ENCODE assay signal across 9 cellular contexts in genomic region chr3:126476166-126476975, GRCh38. TPM values are rescaled to one million over a fixed set of nuclear protein-coding genes. Genes with fewer than 3 reads are reported as not detected.
DNase-seq lines count a peak whose midpoint lies in the region; ATAC-seq and TF ChIP-seq lines count a peak whose summit lies in the region.
"Had no signal": no experiment of that assay in that cellular context is flagged by ENCODE, and none has a peak within 500 bp of the region (broad histone marks: within the 10 kb centered on the region; RNA-seq: fewer than 3 reads in every experiment).

No MANE protein-coding gene starts in this region.

- ATAC-seq in GM19035 (IDR thresholded peaks at IDR 0.05; ENCODE audit: unreplicated experiment) (peak; percentile 40), HG03159 (IDR thresholded peaks at IDR 0.05; ENCODE audit: unreplicated experiment) (peak; percentile 20)

- peaks cover 25 to 34% of the 10 kb centered on the region in 2 donors for H3K4me1 ChIP-seq in ascending aorta

- H3K27ac ChIP-seq in ascending aorta: peak overlapping the region; percentile 83 to 88

- intact Hi-C loops in ascending aorta (cut with DNase I): loop anchor here (2.0 to 10.0 kb wide), 7 partner anchors 88 to 559 kb away; partner anchors contain the start of gene SLC41A3

- no peaks in the 10 kb centered on the region for H3K9me3 ChIP-seq in ascending aorta

- DNase-seq in Ammon's horn (ENCODE audit: low spot score) (peak; percentile 84), NCI-H82 treated with DMSO at 0.1 percent for 48 hours (lab: John Stamatoyannopoulos, UW; ENCODE audit: unreplicated experiment) (peak; percentile 14), ascending aorta (ENCODE audit: low spot score in 2 of 2) (peak; percentile 28 to 84), retinal pigment epithelial cell (ENCODE audit: low read depth) (no peak), epidermal melanocyte (ENCODE audit: insufficient read length, low spot score) (no peak)

- no peaks in the 10 kb centered on the region for H3K27me3 ChIP-seq in ascending aorta

- no peak for TF ChIP-seq CTCF in ascending aorta (IDR thresholded peaks at IDR 0.05)
- no peak for TF ChIP-seq CTCF in retinal pigment epithelial cell (conservative IDR thresholded peaks at IDR 0.05; ENCODE audit: low read depth, low read length)

- H3K36me3 ChIP-seq in ascending aorta: peaks cover under 1 to 6% of the 10 kb centered on the region in 2 donors

- H3K4me3 ChIP-seq in ascending aorta (peak overlapping the region; percentile 62 to 64), iPS-11a (ENCODE audit: low read depth, low read length) (peak overlapping the region; percentile 72), retinal pigment epithelial cell (ENCODE audit: low read length) (peak overlapping the region; percentile 79)

RNA-seq across cellular contexts. Expression of gene ZXDC, which starts 0.7 kb away (rescaled TPM):
- 74.4 TPM for total RNA-seq in ascending aorta

RNA-seq across cellular contexts. Expression of gene UROC1, which starts 41.2 kb away (rescaled TPM):
- total RNA-seq in ascending aorta: not detected
- total RNA-seq: NCI-H460 had no signal

RNA-seq across cellular contexts. Expression of gene CHST13, which starts 47.6 kb away (rescaled TPM):
- total RNA-seq in ascending aorta: not detected
- total RNA-seq: NCI-H460 had no signal

Comparison
In these comparisons a context has a peak if more than half of its experiments do, and no peak if none do; other contexts are left out.
1. DNase-seq: peak in Ammon's horn (single experiment), NCI-H82 treated with DMSO at 0.1 percent for 48 hours (single experiment) and ascending aorta (2 of 2); none in retinal pigment epithelial cell (single experiment) and epidermal melanocyte (single experiment).
2. Peak in every context shown above with its lines, with median percentiles within 50 percentile points of each other: H3K4me3 ChIP-seq.